Comparison of ENCODE assay signal across 17 cellular contexts in genomic region chr17:20125724-20126123, GRCh38.
DNase-seq lines count a peak whose midpoint lies in the region; FAIRE-seq and TF ChIP-seq lines count a peak whose summit lies in the region.
"Had no signal": no experiment of that assay in that cellular context is flagged by ENCODE, and none has a peak within 500 bp of the region (broad histone marks: within the 10 kb centered on the region; RNA-seq: fewer than 3 reads in every experiment).

No MANE protein-coding gene starts in this region.

- peaks cover 65% of the 10 kb centered on the region for H3K27me3 Mint-ChIP-seq in osteocyte (ENCODE audit: unreplicated experiment)

- H3K14ac ChIP-seq in H1 (ENCODE audit: insufficient read length) = no peak overlapping the region

- POLR2A ChIA-PET in H1 (lab: Charles Lee; ENCODE audit: partially characterized antibody) = no interaction called here

- no peak overlapping the region for H3K9ac ChIP-seq in H1 (replicated peaks in 1 of 4; ENCODE audit: extremely low read depth in 1 of 4, low read depth in 3 of 4, low read length in 3 of 4)

- H3K4me3 ChIP-seq in H1 (ENCODE audit: extremely low read depth in 1 of 4, insufficient read depth in 2 of 4, low read depth in 3 of 4, low read length in 4 of 4) (no peak overlapping the region), hepatocyte (no peak overlapping the region)

- H2AFZ ChIP-seq in H1 (ENCODE audit: low read length) (no peak overlapping the region), hepatocyte (no peak overlapping the region)

- no peak overlapping the region for H2BK120ac ChIP-seq in H1 (replicated peaks; ENCODE audit: low read depth, low read length)

- H2BK5ac ChIP-seq in H1 (ENCODE audit: low read depth, low read length) = no peak overlapping the region

- H4K91ac ChIP-seq in H1 (replicated peaks; ENCODE audit: insufficient read length, low read length) = no peak overlapping the region

- no peak for TF ChIP-seq RAD21 in H1 (IDR thresholded peaks at IDR 0.05 in 1 of 2, conservative IDR thresholded peaks at IDR 0.05 in 1 of 2; ENCODE audit: low read depth in 2 of 2, low read length in 2 of 2)

- H3K9me2 ChIP-seq in hepatocyte (replicated peaks; ENCODE audit: insufficient read depth) = no peaks in the 10 kb centered on the region

- H4K20me1 ChIP-seq in H1 (replicated peaks in 1 of 2; ENCODE audit: control insufficient read depth in 1 of 2, insufficient read depth in 2 of 2, low read length in 2 of 2) (no peaks in the 10 kb centered on the region), hepatocyte (ENCODE audit: insufficient read depth, poor library complexity, severe bottlenecking) (no peaks in the 10 kb centered on the region)

- TF ChIP-seq POLR2A in H1 (IDR thresholded peaks at IDR 0.05; ENCODE audit: control extremely low read depth in 1 of 2, low read depth in 2 of 2, low read length in 2 of 2) = no peak

- TF ChIP-seq CTCF in H1 (IDR thresholded peaks at IDR 0.05; ENCODE audit: control extremely low read depth in 1 of 3, insufficient read depth in 1 of 3, low read depth in 1 of 3, low read length in 3 of 3) (no peak), osteocyte (IDR thresholded peaks at IDR 0.05) (no peak), hepatocyte (IDR thresholded peaks at IDR 0.05; ENCODE audit: poor library complexity) (no peak)

- no peaks in the 10 kb centered on the region for H3K79me2 ChIP-seq in H1 (ENCODE audit: control insufficient read depth in 1 of 2, insufficient read depth in 2 of 2, low read length in 2 of 2)
- no peaks in the 10 kb centered on the region for H3K79me2 ChIP-seq in hepatocyte

- H3K9me3 Mint-ChIP-seq in osteocyte (ENCODE audit: unreplicated experiment) = peaks cover 3% of the 10 kb centered on the region
- H3K9me3 Mint-ChIP-seq: CD4-positive, CD25-positive, alpha-beta regulatory T cell; CD8-positive, alpha-beta memory T cell had no signal

- H3K27ac ChIP-seq in H1 (ENCODE audit: low read depth, low read length) = no peak overlapping the region
- H3K27ac ChIP-seq in hepatocyte = no peak overlapping the region

- no peak for FAIRE-seq in H1 (lab: Jason Lieb, UNC)
- FAIRE-seq: A204.1, G401.6, GM12891, GM18507 had no signal

- CTCF ChIA-PET in H1 (lab: Charles Lee; ENCODE audit: partially characterized antibody) = interaction anchor here (0.5 to 1.9 kb wide), 6 partner anchors 37 to 133 kb away, joined by 3 to 8 read pairs (median 5); no protein-coding TSS in a partner anchor

- no peak overlapping the region for H4K5ac ChIP-seq in H1 (ENCODE audit: insufficient read length, low read depth, low read length)

- DNase-seq in NCI-H69 (lab: John Stamatoyannopoulos, UW) = peak; percentile 5
- DNase-seq in H1 (ENCODE audit: low read depth in 1 of 2, low spot score in 2 of 2) = no peak
- DNase-seq in osteocyte (ENCODE audit: extremely low spot score, unreplicated experiment) = peak; percentile 63
- DNase-seq in hepatocyte (ENCODE audit: low spot score) = no peak
- DNase-seq in middle frontal gyrus (ENCODE audit: extremely low spot score, low spot score) = no peak
- no peak for DNase-seq in DMS114 treated with DMSO at 0.1 percent for 48 hours (lab: John Stamatoyannopoulos, UW; ENCODE audit: unreplicated experiment)
- DNase-seq: ACHN; BE2C; CD4-positive, CD25-positive, alpha-beta regulatory T cell; CD8-positive, alpha-beta memory T cell; COR-L47; DMS 273 treated with DMSO at 0.1 percent for 48 hours; HCEC 1CT had no signal

- no peak overlapping the region for H3K18ac ChIP-seq in H1 (ENCODE audit: extremely low read depth, low read length)

- WGBS in H1 (ENCODE audit: extremely low coverage in 1 of 2, insufficient coverage in 1 of 2, insufficient read length in 1 of 2, insufficient replicate concordance in 2 of 2, low coverage in 1 of 2, low lambda C conversion rate in 2 of 2, missing lambda C conversion rate in 1 of 2), 2 experiments = 85% methylated on average over 6 of the region's 6 CpGs; no CpG with 5 or more reads in 1 of the 2 experiments
- 90% methylated on average over 6 of the region's 6 CpGs for WGBS in hepatocyte (ENCODE audit: low lambda C conversion rate, missing lambda C conversion rate)

- H2BK12ac ChIP-seq in H1 (ENCODE audit: low read depth, low read length) = 0 out of 2 replicates have a peak overlapping the region, but pooled peaks have one; percentile 17

- no peak overlapping the region for H3K4ac ChIP-seq in H1 (replicated peaks; ENCODE audit: insufficient read length, low read depth, low read length)

- no peak overlapping the region for H2BK15ac ChIP-seq in H1 (ENCODE audit: low read length)

- H2BK20ac ChIP-seq in H1 (ENCODE audit: low read length) = peak overlapping the region; percentile 37; the same call in 1 of the 2 replicates

- H3K4me1 ChIP-seq in H1 (replicated peaks in 1 of 4; ENCODE audit: control insufficient read depth in 3 of 4, insufficient read depth in 4 of 4, low read length in 3 of 4) (peaks cover 0 to 2% (median 0%) of the 10 kb centered on the region in 4 experiments; a peak in 2 of 7 replicates), hepatocyte (ENCODE audit: insufficient read depth) (peaks cover 3% of the 10 kb centered on the region)
- H3K4me1 ChIP-seq: BE2C had no signal

- no peak for TF ChIP-seq EP300 in H1 (IDR thresholded peaks at IDR 0.05; ENCODE audit: borderline replicate concordance in 1 of 2, low read depth in 2 of 2, low read length in 2 of 2)

- H3K23me2 ChIP-seq in H1 (ENCODE audit: low read depth, low read length) = no peaks in the 10 kb centered on the region

- no peaks in the 10 kb centered on the region for H3K27me3 ChIP-seq in H1 (replicated peaks in 1 of 4; ENCODE audit: control insufficient read depth in 3 of 4, extremely low read depth in 1 of 4, insufficient read depth in 3 of 4, low read length in 3 of 4)
- no peaks in the 10 kb centered on the region for H3K27me3 ChIP-seq in hepatocyte
- H3K27me3 ChIP-seq: BE2C had no signal

- no peaks in the 10 kb centered on the region for H3K79me1 ChIP-seq in H1 (ENCODE audit: low read depth, low read length)

- no peaks in the 10 kb centered on the region for H3K4me1 Mint-ChIP-seq in osteocyte (ENCODE audit: unreplicated experiment)
- H3K4me1 Mint-ChIP-seq: CD8-positive, alpha-beta memory T cell had no signal

- no peaks in the 10 kb centered on the region for H3K36me3 Mint-ChIP-seq in osteocyte (ENCODE audit: unreplicated experiment)
- H3K36me3 Mint-ChIP-seq: CD4-positive, CD25-positive, alpha-beta regulatory T cell had no signal

- H3K4me2 ChIP-seq in H1 (ENCODE audit: insufficient read depth in 1 of 2, low read depth in 2 of 2, low read length in 2 of 2) (no peak overlapping the region), hepatocyte (no peak overlapping the region)

- no peak overlapping the region for H3K56ac ChIP-seq in H1 (replicated peaks; ENCODE audit: insufficient read length, low read depth, low read length)

- no peak overlapping the region for H3K27ac Mint-ChIP-seq in osteocyte (ENCODE audit: unreplicated experiment)
- H3K27ac Mint-ChIP-seq: CD4-positive, CD25-positive, alpha-beta regulatory T cell; CD8-positive, alpha-beta memory T cell had no signal

- H4K8ac ChIP-seq in H1 (ENCODE audit: extremely low read depth, insufficient read depth, low read length) = no peak overlapping the region

- H3K4me3 Mint-ChIP-seq in osteocyte (ENCODE audit: unreplicated experiment) = no peak overlapping the region
- H3K4me3 Mint-ChIP-seq: CD4-positive, CD25-positive, alpha-beta regulatory T cell; CD8-positive, alpha-beta memory T cell had no signal

- no peak overlapping the region for H2AK5ac ChIP-seq in H1 (ENCODE audit: low read depth, low read length)

- no peak overlapping the region for H3K23ac ChIP-seq in H1 (ENCODE audit: insufficient read length)

- H3K9me3 ChIP-seq in H1 (ENCODE audit: insufficient read depth in 2 of 2, low read depth in 1 of 2, low read length in 1 of 2) (peaks cover 0 to 4% of the 10 kb centered on the region in 2 experiments; a peak in 3 of 4 replicates), hepatocyte (ENCODE audit: low read depth) (no peaks in the 10 kb centered on the region)
- H3K9me3 ChIP-seq: BE2C had no signal

- H3K36me3 ChIP-seq in H1 (ENCODE audit: control insufficient read depth in 2 of 4, insufficient read depth in 4 of 4, low read length in 3 of 4) (no peaks in the 10 kb centered on the region), hepatocyte (replicated peaks; ENCODE audit: insufficient read depth, low read depth) (no peaks in the 10 kb centered on the region)
- H3K36me3 ChIP-seq: BE2C had no signal

Comparison
In these comparisons a context has a peak if more than half of its experiments do, and no peak if none do; other contexts are left out.
1. DNase-seq: peak in NCI-H69 (single experiment) and osteocyte (single experiment); none in H1 (0 of 2), hepatocyte (single experiment), middle frontal gyrus (single experiment) and DMS114 treated with DMSO at 0.1 percent for 48 hours (single experiment).